In the genomic region with DNA sequence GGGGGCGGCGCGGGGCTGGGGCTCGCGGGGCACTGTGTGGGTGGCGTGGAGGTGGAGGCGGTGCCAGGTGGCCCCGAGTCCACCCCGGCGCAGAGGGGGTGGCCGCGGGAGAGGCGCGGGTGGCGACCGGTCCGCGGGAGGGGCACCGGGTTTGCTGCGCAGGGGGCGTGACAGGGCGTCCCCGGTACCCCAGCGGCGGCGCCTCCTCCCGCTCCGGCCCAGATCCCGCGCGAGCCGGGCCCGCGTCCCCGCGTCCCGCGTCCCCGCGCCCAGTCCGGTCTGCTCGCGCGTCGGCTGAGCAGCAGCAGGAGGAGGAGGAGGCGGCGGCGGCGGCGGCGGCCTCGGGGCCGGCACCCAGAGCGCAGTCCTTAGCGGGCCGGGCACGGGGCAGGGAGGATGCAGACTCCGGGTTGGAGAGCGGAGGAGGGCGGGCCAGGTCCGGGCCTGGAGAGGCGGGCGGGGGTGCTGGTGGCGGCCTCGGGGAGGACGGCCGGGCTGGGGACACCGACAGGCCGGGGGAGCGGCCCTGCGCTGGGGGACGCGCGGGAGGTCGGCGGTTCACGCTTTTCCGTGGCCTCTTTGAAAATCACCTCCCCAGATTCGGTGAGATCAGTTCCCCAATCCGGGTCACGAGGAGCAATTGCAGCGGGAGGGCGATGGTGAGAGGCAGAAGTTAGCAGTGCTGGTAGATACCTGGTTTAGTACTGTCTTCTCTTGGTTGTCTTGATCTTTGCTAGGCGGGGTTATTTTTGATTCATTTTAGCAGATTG, we compare ENCODE assay signal across 8 cellular contexts. TPM values are rescaled to one million over a fixed set of nuclear protein-coding genes. Genes with fewer than 3 reads are reported as not detected.
DNase-seq lines count a peak whose midpoint lies in the region; ATAC-seq and TF ChIP-seq lines count a peak whose summit lies in the region.

No MANE protein-coding gene starts in this region.

- peak; percentile 60 for TF ChIP-seq POLR2A in IMR-90 (IDR thresholded peaks at IDR 0.05; ENCODE audit: low read depth, low read length)
- TF ChIP-seq POLR2A in Raji (IDR thresholded peaks at IDR 0.05; ENCODE audit: insufficient read depth, low read depth, low read length), result peak; percentile 84
- peak; percentile 64 for TF ChIP-seq POLR2A in prostate gland (IDR thresholded peaks at IDR 0.05)

- H4K91ac ChIP-seq in IMR-90 (ENCODE audit: insufficient read depth, low read depth, low read length), result peak overlapping the region; percentile 97

- H3K4me3 ChIP-seq in IMR-90 (ENCODE audit: insufficient read depth, low read depth, low read length) (peak overlapping the region; percentile 94), right atrium auricular region (peak overlapping the region; percentile 83), prostate gland (peak overlapping the region; percentile 65 to 73)

- TF ChIP-seq RAD21 in IMR-90 (IDR thresholded peaks at IDR 0.05; ENCODE audit: low read length), result no peak

- H3K36me3 ChIP-seq in IMR-90 (ENCODE audit: control insufficient read depth, insufficient read depth, low read length) (peaks cover 20% of the 10 kb centered on the region), right atrium auricular region (no peaks in the 10 kb centered on the region), prostate gland (no peaks in the 10 kb centered on the region)

- H3K9me1 ChIP-seq in IMR-90 (ENCODE audit: insufficient read depth, low read length), result peaks cover 17% of the 10 kb centered on the region

- H3K23ac ChIP-seq in IMR-90 (ENCODE audit: low read depth, low read length), result peak overlapping the region; percentile 92

- peak overlapping the region; percentile 99 for H3K56ac ChIP-seq in IMR-90 (ENCODE audit: extremely low read depth, insufficient read depth, low read length)

- H3K18ac ChIP-seq in IMR-90 (ENCODE audit: low read depth, low read length), result peak overlapping the region; percentile 99

- H3K27ac ChIP-seq in IMR-90 (ENCODE audit: insufficient read depth, low read length) (peak overlapping the region; percentile 100), angular gyrus (ENCODE audit: low read depth, low read length) (peak overlapping the region; percentile 62), right atrium auricular region (peak overlapping the region; percentile 92 to 94), prostate gland (peak overlapping the region; percentile 93 to 95)

- H3K4ac ChIP-seq in IMR-90 (ENCODE audit: low read depth, low read length), result peak overlapping the region; percentile 88

- no peak for TF ChIP-seq CTCF in IMR-90 (conservative IDR thresholded peaks at IDR 0.05; ENCODE audit: low read depth, low read length)
- peak in 1 of 2 donors; percentile 18 for TF ChIP-seq CTCF in right atrium auricular region (IDR thresholded peaks at IDR 0.05)
- TF ChIP-seq CTCF in prostate gland (IDR thresholded peaks at IDR 0.05), result no peak

- POLR2A ChIA-PET in IMR-90 (lab: Charles Lee; ENCODE audit: unreplicated experiment), result interaction anchor here (0.5 to 1.6 kb wide), 20 partner anchors 12 to 855 kb away, joined by 3 to 8 read pairs (median 4); no protein-coding TSS in a partner anchor

- ATAC-seq in GM21717 (IDR thresholded peaks at IDR 0.05; ENCODE audit: unreplicated experiment), result peak; percentile 60
- peak; percentile 37 for ATAC-seq in IMR-90 (ENCODE audit: low read depth)

- peak overlapping the region; percentile 97 for H4K5ac ChIP-seq in IMR-90 (ENCODE audit: low read depth, low read length)

- peak overlapping the region; percentile 87 for H3K4me2 ChIP-seq in IMR-90 (ENCODE audit: low read depth, low read length)

- peak overlapping the region; percentile 99 for H2BK5ac ChIP-seq in IMR-90 (ENCODE audit: low read depth, low read length, poor library complexity, severe bottlenecking)

- H3K9me3 ChIP-seq in IMR-90 (ENCODE audit: control insufficient read depth, insufficient read depth, low read length) (no peaks in the 10 kb centered on the region), right atrium auricular region (no peaks in the 10 kb centered on the region), prostate gland (no peaks in the 10 kb centered on the region)

- peak overlapping the region; percentile 98 for H2BK120ac ChIP-seq in IMR-90 (ENCODE audit: low read depth, low read length)

- intact Hi-C loops in IMR-90 (cut with micrococcal nuclease), result loop anchor here (1.0 to 2.0 kb wide), 2 partner anchors 36 to 150 kb away; no protein-coding TSS in a partner anchor
- intact Hi-C loops in prostate gland (cut with DNase I), result loop anchor here (2.0 kb wide), 1 partner anchor 120 kb away; no protein-coding TSS in a partner anchor

- H4K8ac ChIP-seq in IMR-90 (ENCODE audit: low read depth in 2 of 2, low read length in 2 of 2), result peak overlapping the region; percentile 91 to 98

- no TSS peak for BruUV-seq in IMR-90 (replicated peaks; lab: Mats Ljungman, UMichigan)

- peaks cover 11 to 22% of the 10 kb centered on the region in 2 experiments for H3K79me1 ChIP-seq in IMR-90 (ENCODE audit: low read depth in 1 of 2, low read length in 2 of 2)

- H2AK5ac ChIP-seq in IMR-90 (ENCODE audit: low read depth, low read length), result peak overlapping the region; percentile 89

- CTCF ChIA-PET in IMR-90 (lab: Yijun Ruan, JAX), result interaction anchor here (1.0 to 1.1 kb wide), 2 partner anchors 12 to 113 kb away, joined by 3 to 5 read pairs; no protein-coding TSS in a partner anchor

- peak overlapping the region; percentile 99 for H3K14ac ChIP-seq in IMR-90 (replicated peaks; ENCODE audit: low read depth, low read length)

- H3K4me1 ChIP-seq in IMR-90 (ENCODE audit: control insufficient read depth, insufficient read depth, low read length) (peaks cover 19% of the 10 kb centered on the region), right atrium auricular region (peaks cover 0 to 55% of the 10 kb centered on the region in 2 donors), prostate gland (replicated peaks) (peaks cover 5% of the 10 kb centered on the region)

- H2AFZ ChIP-seq in IMR-90 (replicated peaks; ENCODE audit: low read length, poor library complexity), result peak overlapping the region; percentile 67

- dilution Hi-C loops in IMR-90 (cut with HindIII; ENCODE audit: low sequenced_read_pairs, unreplicated experiment), result no loop called here

- WGBS in IMR-90 (ENCODE audit: extremely low coverage in 2 of 2, insufficient read length in 1 of 2), 2 experiments, result 0% methylated on average over 47 of the region's 84 CpGs; no CpG with 5 or more reads in 1 of the 2 experiments
- WGBS in prostate gland, result under 1% methylated on average over 46 of the region's 84 CpGs

- peak overlapping the region; percentile 93 for H2BK20ac ChIP-seq in IMR-90 (ENCODE audit: low read depth, low read length)

- 0 out of 3 replicates have a peak overlapping the region, but pooled peaks have one; percentile 52 for H2BK15ac ChIP-seq in IMR-90 (ENCODE audit: low read depth, low read length)

- H3K27me3 ChIP-seq in IMR-90 (ENCODE audit: control insufficient read depth, insufficient read depth, low read length) (no peaks in the 10 kb centered on the region), right atrium auricular region (no peaks in the 10 kb centered on the region), prostate gland (replicated peaks; ENCODE audit: insufficient read depth) (no peaks in the 10 kb centered on the region)

- H3K9ac ChIP-seq in IMR-90 (ENCODE audit: low read depth, low read length), result peak overlapping the region; percentile 100

- peak; percentile 85 for DNase-seq in GM03348 (ENCODE audit: low spot score)
- DNase-seq in IMR-90, result peak; percentile 52
- peak; percentile 66 for DNase-seq in right atrium auricular region (ENCODE audit: low spot score)
- peak; percentile 80 for DNase-seq in prostate gland (ENCODE audit: low spot score)
- no peak for DNase-seq in NK-92 (lab: John Stamatoyannopoulos, UW; ENCODE audit: unreplicated experiment)

- peak overlapping the region; percentile 89 for H2AK9ac ChIP-seq in IMR-90 (replicated peaks; ENCODE audit: low read depth, low read length, poor library complexity)

- peaks cover 48% of the 10 kb centered on the region for H4K20me1 ChIP-seq in IMR-90 (ENCODE audit: insufficient read depth, low read length)

- in situ Hi-C loops in IMR-90 (cut with MboI; ENCODE audit: low sequenced_read_pairs), result loop anchor here (5.0 kb wide), 1 partner anchor 157 kb away; no protein-coding TSS in a partner anchor

TF ChIP-seq in IMR-90, 13 proteins besides CTCF, POLR2A, EP300 and RAD21:
- TF ChIP-seq CHD1 (IDR thresholded peaks at IDR 0.05; ENCODE audit: low read depth, low read length) (0 out of 2 replicates have a peak, but pooled peaks have one; percentile 76), BHLHE40 (IDR thresholded peaks at IDR 0.05; ENCODE audit: low read depth, low read length) (no peak), MAZ (IDR thresholded peaks at IDR 0.05; ENCODE audit: borderline replicate concordance, low read depth, low read length) (peak; percentile 21; the same call in 1 of the 2 replicates)
- TF ChIP-seq, protein P1, sequence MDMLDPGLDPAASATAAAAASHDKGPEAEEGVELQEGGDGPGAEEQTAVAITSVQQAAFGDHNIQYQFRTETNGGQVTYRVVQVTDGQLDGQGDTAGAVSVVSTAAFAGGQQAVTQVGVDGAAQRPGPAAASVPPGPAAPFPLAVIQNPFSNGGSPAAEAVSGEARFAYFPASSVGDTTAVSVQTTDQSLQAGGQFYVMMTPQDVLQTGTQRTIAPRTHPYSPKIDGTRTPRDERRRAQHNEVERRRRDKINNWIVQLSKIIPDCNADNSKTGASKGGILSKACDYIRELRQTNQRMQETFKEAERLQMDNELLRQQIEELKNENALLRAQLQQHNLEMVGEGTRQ (IDR thresholded peaks at IDR 0.05; ENCODE audit: low read depth, low read length), result peak; percentile 28; the same call in 1 of the 2 replicates

RNA-seq across cellular contexts. Expression of a gene that starts 1.6 kb away (rescaled TPM):
- 487 and 522 TPM in 2 replicates for total RNA-seq in IMR-90 (2012; rRNA removed)
- polyA plus RNA-seq in IMR-90 (2012; rRNA removed), result 206 and 225 TPM in 2 replicates
- 126 and 196 TPM in 2 replicates for polyA plus RNA-seq in IMR-90 (2012; cell fraction: cytosol; rRNA removed)
- 1,045 and 1,428 TPM in 2 replicates for polyA plus RNA-seq in IMR-90 (2012; cell fraction: nucleus; rRNA removed; ENCODE audit: low replicate concordance)
- 10 to 100 TPM; 51.6 to 67.0 TPM for total RNA-seq in right atrium auricular region
- 100 to 1,000 TPM in 1 of 2 donors, 10 to 100 TPM in 1; 90.3 to 197 TPM for total RNA-seq in prostate gland
